Comparison of ENCODE assay signal across 11 cellular contexts in genomic region chr14:50018236-50019210, GRCh38.
A peak's percentile ranks its signal among the peaks of the same experiment; 100 is the strongest.
DNase-seq lines count a peak whose midpoint lies in the region; ATAC-seq and TF ChIP-seq lines count a peak whose summit lies in the region.
"Had no signal": no experiment of that assay in that cellular context is flagged by ENCODE, and none has a peak within 500 bp of the region (broad histone marks: within the 10 kb centered on the region; RNA-seq: fewer than 3 reads in every experiment).

No MANE protein-coding gene starts in this region.

- H3K36me3 ChIP-seq in SK-N-SH (replicated peaks in 1 of 2; ENCODE audit: control insufficient read depth in 1 of 2, insufficient read depth in 2 of 2, low read length in 1 of 2) = no peaks in the 10 kb centered on the region
- H3K36me3 ChIP-seq in osteoblast (ENCODE audit: insufficient read depth, low read length) = no peaks in the 10 kb centered on the region
- H3K36me3 ChIP-seq: Peyer's patch had no signal

- TF ChIP-seq CTCF in AG04450 (IDR thresholded peaks at IDR 0.05; ENCODE audit: low read depth, low read length) = no peak
- TF ChIP-seq CTCF in SK-N-SH (IDR thresholded peaks at IDR 0.05) = no peak
- TF ChIP-seq CTCF in fibroblast of the aortic adventitia (IDR thresholded peaks at IDR 0.05; ENCODE audit: insufficient read depth, low read length) = no peak
- no peak for TF ChIP-seq CTCF in osteoblast (IDR thresholded peaks at IDR 0.05; ENCODE audit: extremely low read depth, low read depth, low read length)

- peak overlapping the region; percentile 27; the same call in 1 of the 2 replicates for H3K4me2 ChIP-seq in SK-N-SH
- no peak overlapping the region for H3K4me2 ChIP-seq in osteoblast (ENCODE audit: insufficient read depth, low read length)

- POLR2A ChIA-PET in AG04450 (lab: Yijun Ruan, JAX) = no interaction called here
- POLR2A ChIA-PET in SK-N-SH (lab: Yijun Ruan, JAX) = no interaction called here

- WGBS in SK-N-SH (ENCODE audit: low lambda C conversion rate) = 46% methylated on average over 12 of the region's 12 CpGs

- no peak for TF ChIP-seq RAD21 in SK-N-SH (IDR thresholded peaks at IDR 0.05; ENCODE audit: low read length)

- no peak for ATAC-seq in HG02852 (IDR thresholded peaks at IDR 0.05; ENCODE audit: unreplicated experiment)
- ATAC-seq: WTC11 had no signal

- peaks cover 0 to 18% of the 10 kb centered on the region in 2 experiments; a peak in 2 of 4 replicates for H3K4me1 ChIP-seq in SK-N-SH (ENCODE audit: control insufficient read depth in 1 of 2, insufficient read depth in 2 of 2, low read depth in 1 of 2, low read length in 1 of 2)
- peaks cover 23% of the 10 kb centered on the region for H3K4me1 ChIP-seq in osteoblast (ENCODE audit: insufficient read depth, low read length)

- H3K79me2 ChIP-seq in SK-N-SH (ENCODE audit: insufficient read depth) (no peaks in the 10 kb centered on the region), osteoblast (ENCODE audit: insufficient read depth, low read length) (no peaks in the 10 kb centered on the region)

- H2AFZ ChIP-seq in SK-N-SH (ENCODE audit: low read depth) (peak overlapping the region; percentile 85; the same call in 1 of the 2 replicates), osteoblast (ENCODE audit: low read length) (peak overlapping the region; percentile 67)

- H3K27ac ChIP-seq in AG04450 (ENCODE audit: low read depth, low read length) (peak overlapping the region; percentile 77), SK-N-SH (ENCODE audit: low read depth in 2 of 2, low read length in 1 of 2) (peak overlapping the region; percentile 24 to 76; a peak in 3 of 4 replicates), osteoblast (ENCODE audit: low read depth, low read length) (peak overlapping the region; percentile 64)

- CTCF ChIA-PET in AG04450 (lab: Charles Lee) = interaction anchor here (0.7 to 1.7 kb wide), 2 partner anchors 153 to 157 kb away, joined by 3 to 6 read pairs; no protein-coding TSS in a partner anchor
- CTCF ChIA-PET in SK-N-SH (lab: Yijun Ruan, JAX) = interaction anchor here (1.2 to 1.8 kb wide), 2 partner anchors 8 to 157 kb away, joined by 3 to 6 read pairs; no protein-coding TSS in a partner anchor

- peak in 1 of 2 experiments; percentile 21; a peak in 1 of 4 replicates for TF ChIP-seq EP300 in SK-N-SH (IDR thresholded peaks at IDR 0.05; ENCODE audit: borderline replicate concordance in 1 of 2, low read depth in 1 of 2, low read length in 1 of 2)

- no peaks in the 10 kb centered on the region for H4K20me1 ChIP-seq in SK-N-SH (ENCODE audit: insufficient read depth)
- H4K20me1 ChIP-seq in osteoblast (ENCODE audit: insufficient read depth, low read length) = no peaks in the 10 kb centered on the region

- no peaks in the 10 kb centered on the region for H3K9me2 ChIP-seq in SK-N-SH

- H3K4me3 ChIP-seq in AG04450 (ENCODE audit: low read depth, low read length) (no peak overlapping the region), SK-N-SH (ENCODE audit: low read depth in 2 of 2, low read length in 1 of 2) (no peak overlapping the region), fibroblast of the aortic adventitia (ENCODE audit: low read depth, low read length) (no peak overlapping the region), osteoblast (ENCODE audit: insufficient read depth, low read length) (no peak overlapping the region)
- H3K4me3 ChIP-seq: Peyer's patch had no signal

- H3K9ac ChIP-seq in SK-N-SH = peak overlapping the region; percentile 35

- H3K27me3 ChIP-seq in AG04450 (ENCODE audit: control insufficient read depth, insufficient read depth, low read length) = no peaks in the 10 kb centered on the region
- H3K27me3 ChIP-seq in SK-N-SH (ENCODE audit: insufficient read depth) = no peaks in the 10 kb centered on the region
- H3K27me3 ChIP-seq in osteoblast (ENCODE audit: insufficient read depth, low read length) = no peaks in the 10 kb centered on the region
- H3K27me3 ChIP-seq: Peyer's patch had no signal

- no peaks in the 10 kb centered on the region; the same call in 1 of the 2 replicates for H3K9me3 ChIP-seq in AG04450 (ENCODE audit: control insufficient read depth, insufficient read depth, low read length)
- H3K9me3 ChIP-seq in SK-N-SH = peaks cover 7% of the 10 kb centered on the region; the same call in 1 of the 2 replicates
- H3K9me3 ChIP-seq in osteoblast (ENCODE audit: low read depth, low read length) = no peaks in the 10 kb centered on the region
- H3K9me3 ChIP-seq: Peyer's patch had no signal

- peaks cover 47% of the 10 kb centered on the region for H3F3A ChIP-seq in SK-N-SH (replicated peaks; ENCODE audit: insufficient read depth)

- DNase-seq in AG04450 (ENCODE audit: low read depth, low spot score) (no peak), SK-N-SH (no peak), fibroblast of the aortic adventitia (ENCODE audit: low read depth) (peak; percentile 75), osteoblast (ENCODE audit: insufficient read length, low spot score, missing footprints) (no peak), T1000 (lab: John Stamatoyannopoulos, UW) (no peak), DMS153 treated with DMSO at 0.1 percent for 48 hours (lab: John Stamatoyannopoulos, UW; ENCODE audit: unreplicated experiment) (no peak)
- no peak for DNase-seq in activated CD4-positive, alpha-beta T cell treated with anti-CD3 and anti-CD28 coated beads for 1 hour
- DNase-seq: NCI-H1092 treated with DMSO at 0.1 percent for 48 hours had no signal

TF ChIP-seq in SK-N-SH, 30 proteins besides CTCF, POLR2A, EP300 and RAD21 (continues in another document):
- TF ChIP-seq SIN3A (IDR thresholded peaks at IDR 0.05; ENCODE audit: borderline replicate concordance, low read depth, low read length) (no peak; the same call in 1 of the 2 replicates), ZBTB33 (IDR thresholded peaks at IDR 0.05; ENCODE audit: borderline replicate concordance, low read depth) (no peak), POLR2AphosphoS5 (IDR thresholded peaks at IDR 0.05; ENCODE audit: low read depth, low read length) (no peak), USF2 (IDR thresholded peaks at IDR 0.05; ENCODE audit: borderline replicate concordance, low read depth, low read length) (no peak), CHD2 (IDR thresholded peaks at IDR 0.05; ENCODE audit: low read length, partially characterized antibody) (no peak), GABPA (IDR thresholded peaks at IDR 0.05; ENCODE audit: low read depth) (no peak), SMC3 (IDR thresholded peaks at IDR 0.05; ENCODE audit: low read depth, low read length) (no peak), NFIC (IDR thresholded peaks at IDR 0.05; ENCODE audit: borderline replicate concordance) (peak; percentile 4; the same call in 1 of the 2 replicates), REST (IDR thresholded peaks at IDR 0.05; ENCODE audit: low read depth, low read length) (no peak), RFX5 (IDR thresholded peaks at IDR 0.05; ENCODE audit: low read length) (no peak), MAX (IDR thresholded peaks at IDR 0.05; ENCODE audit: low read depth) (peak; percentile 79), EZH2phosphoT487 (IDR thresholded peaks at IDR 0.05; ENCODE audit: borderline replicate concordance, low read depth) (no peak), TCF12 (IDR thresholded peaks at IDR 0.05) (peak; percentile 33)
